In genomic region chr21:25862112-25862511, GRCh38 we compare ENCODE assay signal across 15 cellular contexts.
DNase-seq lines count a peak whose midpoint lies in the region; ATAC-seq and TF ChIP-seq lines count a peak whose summit lies in the region.
"Had no signal": no experiment of that assay in that cellular context is flagged by ENCODE, and none has a peak within 500 bp of the region (broad histone marks: within the 10 kb centered on the region; RNA-seq: fewer than 3 reads in every experiment).

No MANE protein-coding gene starts in this region.

- no peak overlapping the region for H3K9ac ChIP-seq in SU-DHL-6 (ENCODE audit: low read length)
- H3K9ac ChIP-seq: BLaER1 treated with 17β-estradiol and CSF1 and Interleukin-3, amounts not matched to agents 10 nM and 100 nM had no signal

- TF ChIP-seq POLR2A in right lobe of liver (IDR thresholded peaks at IDR 0.05) (no peak), spleen (IDR thresholded peaks at IDR 0.05) (no peak)

- H3K4me1 ChIP-seq in HAP-1 (peaks cover 14% of the 10 kb centered on the region), right lobe of liver (peaks cover 0 to 35% (median 17%) of the 10 kb centered on the region in 4 donors), spleen (no peaks in the 10 kb centered on the region)

- H3K27ac ChIP-seq in SU-DHL-6 (ENCODE audit: low read depth, low read length): no peak overlapping the region
- peak overlapping the region in 2 of 3 donors; percentile 64 to 77 for H3K27ac ChIP-seq in right lobe of liver
- H3K27ac ChIP-seq in spleen: no peak overlapping the region
- H3K27ac ChIP-seq: BLaER1 treated with 17β-estradiol and CSF1 and Interleukin-3, amounts not matched to agents 10 nM and 100 nM; RWPE1 had no signal

- DNase-seq in HAP-1 (ENCODE audit: low spot score in 2 of 2) (peak; percentile 14 to 33), right lobe of liver (no peak), spleen (no peak)
- DNase-seq: CD8-positive, alpha-beta T cell; H9; NCI-H2029; NCI-H2171; NCI-H526 treated with DMSO at 0.1 percent for 48 hours had no signal

- peak; percentile 7 for ATAC-seq in GM18868 (IDR thresholded peaks at IDR 0.05; ENCODE audit: unreplicated experiment)
- ATAC-seq in right lobe of liver: no peak
- ATAC-seq in HG03135 (IDR thresholded peaks at IDR 0.05; ENCODE audit: unreplicated experiment): no peak
- no peak for ATAC-seq in HG02840 (IDR thresholded peaks at IDR 0.05; ENCODE audit: low FRiP score, unreplicated experiment)

- H3K4me3 ChIP-seq in HAP-1 (no peak overlapping the region), SU-DHL-6 (ENCODE audit: insufficient read depth, low read length, poor library complexity, severe bottlenecking) (no peak overlapping the region), right lobe of liver (no peak overlapping the region), spleen (no peak overlapping the region)
- H3K4me3 ChIP-seq: BLaER1 treated with 17β-estradiol and CSF1 and Interleukin-3, amounts not matched to agents 10 nM and 100 nM; K562 had no signal

- TF ChIP-seq CTCF in SU-DHL-6 (IDR thresholded peaks at IDR 0.05; ENCODE audit: insufficient read depth, low read length, poor library complexity, severe bottlenecking) (no peak), right lobe of liver (IDR thresholded peaks at IDR 0.05) (no peak), spleen (IDR thresholded peaks at IDR 0.05 in 8 of 11, conservative IDR thresholded peaks at IDR 0.05 in 3 of 11) (no peak)

- no peaks in the 10 kb centered on the region for H3K36me3 ChIP-seq in HAP-1 (replicated peaks)
- no peaks in the 10 kb centered on the region for H3K36me3 ChIP-seq in SU-DHL-6 (ENCODE audit: low read length)
- H3K36me3 ChIP-seq in right lobe of liver: no peaks in the 10 kb centered on the region
- H3K36me3 ChIP-seq in spleen: no peaks in the 10 kb centered on the region
- H3K36me3 ChIP-seq: BLaER1 treated with 17β-estradiol and CSF1 and Interleukin-3, amounts not matched to agents 10 nM and 100 nM had no signal

- in situ Hi-C loops in HAP-1 (cut with MboI; ENCODE audit: low sequenced_read_pairs): no loop called here

- H3K27me3 ChIP-seq in HAP-1 (ENCODE audit: low read depth) (no peaks in the 10 kb centered on the region), SU-DHL-6 (ENCODE audit: low read length) (no peaks in the 10 kb centered on the region), right lobe of liver (no peaks in the 10 kb centered on the region), spleen (replicated peaks in 1 of 7) (no peaks in the 10 kb centered on the region)
- H3K27me3 ChIP-seq: BLaER1 treated with 17β-estradiol and CSF1 and Interleukin-3, amounts not matched to agents 10 nM and 100 nM had no signal

- H3K9me3 ChIP-seq in HAP-1: no peaks in the 10 kb centered on the region
- no peaks in the 10 kb centered on the region for H3K9me3 ChIP-seq in SU-DHL-6 (ENCODE audit: insufficient read depth, low read length)
- no peaks in the 10 kb centered on the region for H3K9me3 ChIP-seq in right lobe of liver
- H3K9me3 ChIP-seq in spleen: no peaks in the 10 kb centered on the region

- H4K20me1 ChIP-seq in SU-DHL-6 (ENCODE audit: low read depth, low read length): no peaks in the 10 kb centered on the region
- H4K20me1 ChIP-seq: BLaER1 treated with 17β-estradiol and CSF1 and Interleukin-3, amounts not matched to agents 10 nM and 100 nM had no signal

- no peak overlapping the region for H3K4me2 ChIP-seq in SU-DHL-6 (ENCODE audit: low read depth, low read length, poor library complexity, severe bottlenecking)
- H3K4me2 ChIP-seq: BLaER1 treated with 17β-estradiol and CSF1 and Interleukin-3, amounts not matched to agents 10 nM and 100 nM had no signal

- H3F3A ChIP-seq in SU-DHL-6 (ENCODE audit: insufficient read depth): no peaks in the 10 kb centered on the region

- H3K9me2 ChIP-seq in SU-DHL-6 (replicated peaks; ENCODE audit: insufficient read depth, low read length): no peaks in the 10 kb centered on the region

- WGBS in right lobe of liver (ENCODE audit: insufficient coverage, low coverage, low lambda C conversion rate, missing lambda C conversion rate): 77% methylated on average over 3 of the region's 3 CpGs
- 79 to 91% (median 87%) methylated on average over 3 of the region's 3 CpGs for WGBS in spleen, 5 donors

- no peaks in the 10 kb centered on the region for H3K79me2 ChIP-seq in SU-DHL-6 (ENCODE audit: insufficient read depth, low read length)

- intact Hi-C loops in right lobe of liver (cut with DNase I): no loop called here
- intact Hi-C loops in spleen (cut with DNase I; ENCODE audit: low total_unique reads): no loop called here

- H2AFZ ChIP-seq in SU-DHL-6 (ENCODE audit: low read depth, low read length, severe bottlenecking): peak overlapping the region; percentile 67

Comparison
In these comparisons a context has a peak if more than half of its experiments do, and no peak if none do; other contexts are left out.
1. DNase-seq: peak in HAP-1 (2 of 2); none in right lobe of liver (0 of 3) and spleen (single experiment).
2. H3K27ac ChIP-seq: peak in right lobe of liver (2 of 3); none in SU-DHL-6 (single experiment) and spleen (0 of 8).